12 cellular contexts compared by ENCODE assay signal in genomic region chr4:17027495-17027894, GRCh38.
DNase-seq lines count a peak whose midpoint lies in the region; ATAC-seq, FAIRE-seq and TF ChIP-seq lines count a peak whose summit lies in the region.
"Had no signal": no experiment of that assay in that cellular context is flagged by ENCODE, and none has a peak within 500 bp of the region (broad histone marks: within the 10 kb centered on the region; RNA-seq: fewer than 3 reads in every experiment).

No MANE protein-coding gene starts in this region.

- WGBS in K562 (ENCODE audit: insufficient coverage, low coverage, missing lambda C conversion rate) = 0% methylated on average over 6 of the region's 6 CpGs
- 64% methylated on average over 6 of the region's 6 CpGs for WGBS in suprapubic skin

- H3K4me3 ChIP-seq in K562 = no peak overlapping the region
- no peak overlapping the region for H3K4me3 ChIP-seq in suprapubic skin

- no peak overlapping the region for H3K9ac ChIP-seq in K562 (ENCODE audit: insufficient read depth in 1 of 2, low read depth in 2 of 2, low read length in 2 of 2)

- TF ChIP-seq EP300 in K562 (IDR thresholded peaks at IDR 0.05; ENCODE audit: low read length) (no peak), suprapubic skin (IDR thresholded peaks at IDR 0.05) (no peak)

- TF ChIP-seq CTCF in K562 (IDR thresholded peaks at IDR 0.05 in 2 of 3, conservative IDR thresholded peaks at IDR 0.05 in 1 of 3; ENCODE audit: insufficient read depth in 2 of 3, low read depth in 1 of 3, low read length in 3 of 3) (no peak), suprapubic skin (IDR thresholded peaks at IDR 0.05) (no peak), WTC11 (IDR thresholded peaks at IDR 0.05) (no peak)

- H3K36me3 ChIP-seq in K562 (ENCODE audit: control insufficient read depth, insufficient read depth, low read length) (no peaks in the 10 kb centered on the region), suprapubic skin (no peaks in the 10 kb centered on the region)

- peaks cover 18% of the 10 kb centered on the region for H3K4me1 Mint-ChIP-seq in WTC11
- H3K4me1 Mint-ChIP-seq: CD4-positive, CD25-positive, alpha-beta regulatory T cell had no signal

- no TSS peak for BruUV-seq in K562 (replicated peaks; lab: Mats Ljungman, UMichigan)

- H3K4me2 ChIP-seq in K562 (ENCODE audit: insufficient read depth, low read length) = no peak overlapping the region

- FAIRE-seq in HTR-8/SVneo (lab: Jason Lieb, UNC) (no peak), K562 (lab: Jason Lieb, UNC) (no peak)

- no peak for TF ChIP-seq RAD21 in K562 (CRISPR knock-in tag; conservative IDR thresholded peaks at IDR 0.05 in 1 of 2, IDR thresholded peaks at IDR 0.05 in 1 of 2)

- no peak overlapping the region for H3K4me3 Mint-ChIP-seq in WTC11
- H3K4me3 Mint-ChIP-seq: activated T-cell treated with anti-CD3 and anti-CD28 coated beads, Interleukin-2, amount 50 U/mL, for 24 hours; CD4-positive, CD25-positive, alpha-beta regulatory T cell had no signal

- TF ChIP-seq POLR2A in K562 (conservative IDR thresholded peaks at IDR 0.05) = no peak
- TF ChIP-seq POLR2A in suprapubic skin (IDR thresholded peaks at IDR 0.05) = no peak

- no peaks in the 10 kb centered on the region for H4K20me1 ChIP-seq in K562 (replicated peaks; ENCODE audit: control insufficient read depth, insufficient read depth, low read length)

- in situ Hi-C loops in K562 (cut with MboI) = no loop called here

- H3K9me3 ChIP-seq in K562 (replicated peaks; ENCODE audit: control insufficient read depth, insufficient read depth, low read depth, low read length) (no peaks in the 10 kb centered on the region), suprapubic skin (no peaks in the 10 kb centered on the region)

- H3K9me3 Mint-ChIP-seq in WTC11 = peaks cover 15% of the 10 kb centered on the region
- H3K9me3 Mint-ChIP-seq: activated T-cell treated with anti-CD3 and anti-CD28 coated beads, Interleukin-2, amount 50 U/mL, for 24 hours had no signal

- POLR2A ChIA-PET in K562 (lab: Yijun Ruan, JAX) = no interaction called here
- POLR2A ChIA-PET in WTC11 (lab: Charles Lee) = no interaction called here

- H2AFZ ChIP-seq in K562 (ENCODE audit: low read depth, low read length) = no peak overlapping the region

- H3K36me3 Mint-ChIP-seq in WTC11 = peaks cover 14% of the 10 kb centered on the region
- H3K36me3 Mint-ChIP-seq: CD4-positive, CD25-positive, alpha-beta regulatory T cell had no signal

- H3K79me2 ChIP-seq in K562 (ENCODE audit: control insufficient read depth, insufficient read depth, low read length) = no peaks in the 10 kb centered on the region

- H3K27me3 ChIP-seq in K562 (ENCODE audit: control insufficient read depth in 2 of 2, insufficient read depth in 2 of 2, low read length in 2 of 2) = no peaks in the 10 kb centered on the region
- no peaks in the 10 kb centered on the region for H3K27me3 ChIP-seq in suprapubic skin

- H3K27ac ChIP-seq in K562 (ENCODE audit: extremely low read depth, low read depth, low read length) = no peak overlapping the region
- no peak overlapping the region for H3K27ac ChIP-seq in suprapubic skin

- intact Hi-C loops in K562 (cut with micrococcal nuclease) = no loop called here

- ATAC-seq in K562 (no peak), GM21825 (IDR thresholded peaks at IDR 0.05; ENCODE audit: unreplicated experiment) (no peak), WTC11 (no peak)
- ATAC-seq: stimulated activated naive CD8-positive, alpha-beta T cell treated with anti-CD3 and anti-CD28 coated beads, Interleukin-15, Interleukin-2, amounts not matched to agents 100 U/mL and 50 U/mL, for 24 hours had no signal

- CTCF ChIA-PET in K562 (lab: Yijun Ruan, JAX; ENCODE audit: low intra/inter-chr PET ratio) (no interaction called here), WTC11 (lab: Charles Lee) (no interaction called here)

- H3K27me3 Mint-ChIP-seq in WTC11 (ENCODE audit: low read depth) = peaks cover 26% of the 10 kb centered on the region
- H3K27me3 Mint-ChIP-seq: CD4-positive, CD25-positive, alpha-beta regulatory T cell had no signal

- H3K4me1 ChIP-seq in K562 (replicated peaks in 1 of 2; ENCODE audit: control insufficient read depth in 2 of 2, insufficient read depth in 2 of 2, low read length in 2 of 2) = no peaks in the 10 kb centered on the region
- no peaks in the 10 kb centered on the region for H3K4me1 ChIP-seq in suprapubic skin

- H3K9me1 ChIP-seq in K562 (ENCODE audit: control insufficient read depth, insufficient read depth, low read length) = no peaks in the 10 kb centered on the region

- DNase-seq in AG08395 (ENCODE audit: low spot score) = peak; percentile 93
- DNase-seq in HTR-8/SVneo (ENCODE audit: insufficient read length, low spot score) = peak; percentile 7
- DNase-seq in K562 (ENCODE audit: extremely low read depth in 1 of 4, low spot score in 3 of 4) = no peak
- DNase-seq in iris pigment epithelial cell (ENCODE audit: low read depth) = peak; percentile 95
- no peak for DNase-seq in suprapubic skin (ENCODE audit: low spot score in 2 of 2)
- DNase-seq in WTC11 (ENCODE audit: low spot score) = no peak
- DNase-seq in NCI-H2227 (lab: John Stamatoyannopoulos, UW; ENCODE audit: unreplicated experiment) = no peak
- DNase-seq: activated T-cell treated with anti-CD3 and anti-CD28 coated beads, Interleukin-2, amount 50 U/mL, for 24 hours; CD4-positive, CD25-positive, alpha-beta regulatory T cell; cerebellar nuclear complex; stimulated activated naive CD8-positive, alpha-beta T cell treated with anti-CD3 and anti-CD28 coated beads, Interleukin-15, Interleukin-2, amounts not matched to agents 100 U/mL and 50 U/mL, for 24 hours had no signal

- no peak overlapping the region for H3K27ac Mint-ChIP-seq in WTC11
- H3K27ac Mint-ChIP-seq: activated T-cell treated with anti-CD3 and anti-CD28 coated beads, Interleukin-2, amount 50 U/mL, for 24 hours; CD4-positive, CD25-positive, alpha-beta regulatory T cell had no signal

TF ChIP-seq in K562, 482 proteins besides CTCF, POLR2A, EP300 and RAD21:
- TF ChIP-seq MLLT1 (IDR thresholded peaks at IDR 0.05) = no peak
- TF ChIP-seq, protein P1, sequence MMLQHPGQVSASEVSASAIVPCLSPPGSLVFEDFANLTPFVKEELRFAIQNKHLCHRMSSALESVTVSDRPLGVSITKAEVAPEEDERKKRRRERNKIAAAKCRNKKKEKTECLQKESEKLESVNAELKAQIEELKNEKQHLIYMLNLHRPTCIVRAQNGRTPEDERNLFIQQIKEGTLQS (IDR thresholded peaks at IDR 0.05) = peak; percentile 51
- TF ChIP-seq, protein P1 (CRISPR knock-in tag; conservative IDR thresholded peaks at IDR 0.05) = no peak

TF ChIP-seq in WTC11, 78 proteins besides CTCF, POLR2A, EP300 and RAD21 (continues in another document):
- TF ChIP-seq OVOL2 (CRISPR knock-in tag; IDR thresholded peaks at IDR 0.05; ENCODE audit: borderline replicate concordance) (no peak), RELA (CRISPR knock-in tag; IDR thresholded peaks at IDR 0.05; ENCODE audit: borderline replicate concordance) (no peak), PREB (CRISPR knock-in tag; IDR thresholded peaks at IDR 0.05; ENCODE audit: borderline replicate concordance) (no peak), NFYB (CRISPR knock-in tag; conservative IDR thresholded peaks at IDR 0.05; ENCODE audit: low read depth) (no peak), GABPB1 (CRISPR knock-in tag; IDR thresholded peaks at IDR 0.05) (no peak), PRRX2 (CRISPR knock-in tag; IDR thresholded peaks at IDR 0.05) (no peak), NFE2L1 (CRISPR knock-in tag; IDR thresholded peaks at IDR 0.05) (no peak), ZNF671 (CRISPR knock-in tag; IDR thresholded peaks at IDR 0.05) (no peak), NR3C1 (CRISPR knock-in tag; conservative IDR thresholded peaks at IDR 0.05; ENCODE audit: low read depth) (no peak)
- TF ChIP-seq, protein P2, sequence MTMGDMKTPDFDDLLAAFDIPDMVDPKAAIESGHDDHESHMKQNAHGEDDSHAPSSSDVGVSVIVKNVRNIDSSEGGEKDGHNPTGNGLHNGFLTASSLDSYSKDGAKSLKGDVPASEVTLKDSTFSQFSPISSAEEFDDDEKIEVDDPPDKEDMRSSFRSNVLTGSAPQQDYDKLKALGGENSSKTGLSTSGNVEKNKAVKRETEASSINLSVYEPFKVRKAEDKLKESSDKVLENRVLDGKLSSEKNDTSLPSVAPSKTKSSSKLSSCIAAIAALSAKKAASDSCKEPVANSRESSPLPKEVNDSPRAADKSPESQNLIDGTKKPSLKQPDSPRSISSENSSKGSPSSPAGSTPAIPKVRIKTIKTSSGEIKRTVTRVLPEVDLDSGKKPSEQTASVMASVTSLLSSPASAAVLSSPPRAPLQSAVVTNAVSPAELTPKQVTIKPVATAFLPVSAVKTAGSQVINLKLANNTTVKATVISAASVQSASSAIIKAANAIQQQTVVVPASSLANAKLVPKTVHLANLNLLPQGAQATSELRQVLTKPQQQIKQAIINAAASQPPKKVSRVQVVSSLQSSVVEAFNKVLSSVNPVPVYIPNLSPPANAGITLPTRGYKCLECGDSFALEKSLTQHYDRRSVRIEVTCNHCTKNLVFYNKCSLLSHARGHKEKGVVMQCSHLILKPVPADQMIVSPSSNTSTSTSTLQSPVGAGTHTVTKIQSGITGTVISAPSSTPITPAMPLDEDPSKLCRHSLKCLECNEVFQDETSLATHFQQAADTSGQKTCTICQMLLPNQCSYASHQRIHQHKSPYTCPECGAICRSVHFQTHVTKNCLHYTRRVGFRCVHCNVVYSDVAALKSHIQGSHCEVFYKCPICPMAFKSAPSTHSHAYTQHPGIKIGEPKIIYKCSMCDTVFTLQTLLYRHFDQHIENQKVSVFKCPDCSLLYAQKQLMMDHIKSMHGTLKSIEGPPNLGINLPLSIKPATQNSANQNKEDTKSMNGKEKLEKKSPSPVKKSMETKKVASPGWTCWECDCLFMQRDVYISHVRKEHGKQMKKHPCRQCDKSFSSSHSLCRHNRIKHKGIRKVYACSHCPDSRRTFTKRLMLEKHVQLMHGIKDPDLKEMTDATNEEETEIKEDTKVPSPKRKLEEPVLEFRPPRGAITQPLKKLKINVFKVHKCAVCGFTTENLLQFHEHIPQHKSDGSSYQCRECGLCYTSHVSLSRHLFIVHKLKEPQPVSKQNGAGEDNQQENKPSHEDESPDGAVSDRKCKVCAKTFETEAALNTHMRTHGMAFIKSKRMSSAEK (CRISPR knock-in tag; IDR thresholded peaks at IDR 0.05; ENCODE audit: borderline replicate concordance) = no peak

Comparison
In these comparisons a context has a peak if more than half of its experiments do, and no peak if none do; other contexts are left out.
1. DNase-seq: peak in AG08395 (single experiment), HTR-8/SVneo (single experiment) and iris pigment epithelial cell (single experiment); none in K562 (0 of 4), suprapubic skin (0 of 2), WTC11 (single experiment) and NCI-H2227 (single experiment).